In the genomic region with DNA sequence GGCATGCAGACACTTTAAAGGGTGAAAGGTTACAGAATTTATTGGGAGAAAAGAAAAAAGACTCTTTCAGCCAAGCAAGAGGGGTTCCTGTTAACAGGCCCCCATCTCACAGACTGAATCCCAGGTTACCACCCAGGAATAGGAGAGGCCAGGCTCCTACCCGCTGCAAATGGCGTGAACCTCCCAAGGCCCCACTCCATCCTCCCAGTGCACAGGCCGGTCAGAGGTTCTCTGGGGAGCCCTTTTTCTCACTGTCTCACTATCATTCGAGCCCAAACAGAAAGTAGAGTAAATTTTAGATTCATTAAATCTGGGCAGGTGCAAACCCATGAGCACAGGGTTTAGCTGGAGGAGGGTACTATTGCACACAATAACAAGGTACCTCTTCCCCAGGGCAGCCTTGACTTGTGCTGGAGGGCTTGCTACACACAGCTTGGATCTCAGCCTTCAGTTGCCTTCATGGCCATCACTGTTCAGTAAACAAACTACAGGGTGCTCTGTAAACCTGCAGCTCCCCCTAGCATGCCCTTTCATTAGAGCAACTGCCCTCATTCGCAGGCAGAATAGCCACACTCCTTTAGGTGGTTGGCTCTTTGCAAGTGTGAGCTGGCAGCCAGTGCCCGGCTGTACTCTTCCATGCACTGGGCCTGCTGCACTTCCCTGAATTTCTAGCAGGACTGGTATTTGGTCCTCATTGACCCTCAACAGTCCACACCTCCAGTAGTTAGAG, we compare ENCODE assay signal across 8 cellular contexts. TPM values are rescaled to one million over a fixed set of nuclear protein-coding genes. Genes with fewer than 3 reads are reported as not detected.
A peak's percentile ranks its signal among the peaks of the same experiment; 100 is the strongest.
DNase-seq lines count a peak whose midpoint lies in the region; ATAC-seq and TF ChIP-seq lines count a peak whose summit lies in the region.

No MANE protein-coding gene starts in this region.

- TF ChIP-seq POLR2A in lower leg skin (IDR thresholded peaks at IDR 0.05), result no peak

- TF ChIP-seq CTCF in fibroblast of lung (conservative IDR thresholded peaks at IDR 0.05 in 1 of 2, IDR thresholded peaks at IDR 0.05 in 1 of 2; ENCODE audit: low read depth in 1 of 2, low read length in 2 of 2), result peak; percentile 45 to 74
- peak; percentile 72 for TF ChIP-seq CTCF in osteoblast (IDR thresholded peaks at IDR 0.05; ENCODE audit: extremely low read depth, low read depth, low read length)
- TF ChIP-seq CTCF in lower leg skin (IDR thresholded peaks at IDR 0.05), result no peak

- H3K4me3 ChIP-seq in fibroblast of lung (replicated peaks in 1 of 4; ENCODE audit: control extremely low read depth in 1 of 4, insufficient read depth in 1 of 4, low read depth in 3 of 4, low read length in 4 of 4) (no peak overlapping the region), osteoblast (ENCODE audit: insufficient read depth, low read length) (no peak overlapping the region), lower leg skin (ENCODE audit: low read depth, poor library complexity, severe bottlenecking) (no peak overlapping the region)

- H3K9me3 ChIP-seq in fibroblast of lung (ENCODE audit: control insufficient read depth, insufficient read depth, low read depth, low read length) (no peaks in the 10 kb centered on the region), osteoblast (ENCODE audit: low read depth, low read length) (no peaks in the 10 kb centered on the region)

- H3K9ac ChIP-seq in fibroblast of lung (ENCODE audit: insufficient read depth, low read length), result no peak overlapping the region

- H4K20me1 ChIP-seq in fibroblast of lung (ENCODE audit: control insufficient read depth, extremely low read depth, insufficient read depth, low read length), result no peaks in the 10 kb centered on the region
- no peaks in the 10 kb centered on the region for H4K20me1 ChIP-seq in osteoblast (ENCODE audit: insufficient read depth, low read length)

- 72 to 82% methylated on average over 6 of the region's 6 CpGs for WGBS in lower leg skin, 2 donors

- no peak overlapping the region for H3K27ac ChIP-seq in fibroblast of lung (ENCODE audit: insufficient read depth, low read length)
- no peak overlapping the region for H3K27ac ChIP-seq in osteoblast (ENCODE audit: low read depth, low read length)

- intact Hi-C loops in lower leg skin (cut with DNase I; ENCODE audit: low total_unique reads), result no loop called here

- H3K36me3 ChIP-seq in fibroblast of lung (ENCODE audit: control insufficient read depth, insufficient read depth, low read length), result no peaks in the 10 kb centered on the region
- H3K36me3 ChIP-seq in osteoblast (ENCODE audit: insufficient read depth, low read length), result no peaks in the 10 kb centered on the region

- H3K79me2 ChIP-seq in fibroblast of lung (ENCODE audit: control insufficient read depth, insufficient read depth, low read length) (no peaks in the 10 kb centered on the region), osteoblast (ENCODE audit: insufficient read depth, low read length) (no peaks in the 10 kb centered on the region)

- ATAC-seq in GM21381 (IDR thresholded peaks at IDR 0.05; ENCODE audit: unreplicated experiment), result peak; percentile 53

- DNase-seq in ELF-1 (ENCODE audit: low read depth, low spot score), result peak; percentile 60
- DNase-seq in HPDE6-E6E7 (ENCODE audit: extremely low spot score), result peak; percentile 53
- peak; percentile 21 to 66 for DNase-seq in fibroblast of lung (ENCODE audit: low read depth in 2 of 2)
- DNase-seq in osteoblast (ENCODE audit: insufficient read length, low spot score, missing footprints), result peak; percentile 86
- no peak for DNase-seq in lower leg skin (ENCODE audit: low spot score in 2 of 2)
- no peak for DNase-seq in activated naive CD4-positive, alpha-beta T cell treated with Interleukin-2 at 50 U/mL for 16 hours

- H3K4me1 ChIP-seq in fibroblast of lung (ENCODE audit: control insufficient read depth, extremely low read depth, insufficient read depth, low read length) (no peaks in the 10 kb centered on the region), osteoblast (ENCODE audit: insufficient read depth, low read length) (peaks cover 2% of the 10 kb centered on the region)

- H3K27me3 ChIP-seq in fibroblast of lung (ENCODE audit: control insufficient read depth, insufficient read depth, low read length), result no peaks in the 10 kb centered on the region
- H3K27me3 ChIP-seq in osteoblast (ENCODE audit: insufficient read depth, low read length), result no peaks in the 10 kb centered on the region

- H3K4me2 ChIP-seq in fibroblast of lung (ENCODE audit: extremely low read depth, insufficient read depth, low read length) (no peak overlapping the region), osteoblast (ENCODE audit: insufficient read depth, low read length) (no peak overlapping the region)

- H2AFZ ChIP-seq in fibroblast of lung (ENCODE audit: low read length), result no peak overlapping the region
- H2AFZ ChIP-seq in osteoblast (ENCODE audit: low read length), result peak overlapping the region; percentile 8

TF ChIP-seq in PFSK-1, 5 proteins besides CTCF, POLR2A, EP300 and RAD21:
- TF ChIP-seq SIN3A (IDR thresholded peaks at IDR 0.05; ENCODE audit: borderline replicate concordance, insufficient read depth, low read length), result no peak
- TF ChIP-seq POLR2AphosphoS5 (IDR thresholded peaks at IDR 0.05; ENCODE audit: low read depth, low read length), result no peak
- TF ChIP-seq FOXP2 (optimal IDR thresholded peaks at IDR 0.05; ENCODE audit: borderline replicate concordance, extremely low read depth, extremely low read length, insufficient read depth), result peak; percentile 37

RNA-seq across cellular contexts. Expression of a gene that starts 7.3 kb away (rescaled TPM):
- not detected for polyA plus RNA-seq in PFSK-1 (2012; ENCODE audit: insufficient read length, low read depth)
- total RNA-seq in fibroblast of lung (not detected in 2 replicates), osteoblast (0.36 TPM in 1 of 2 replicates, not detected in the other), lower leg skin (1 to 10 TPM; 1.3 to 3.0 (median 2.2) TPM)
- polyA plus RNA-seq in fibroblast of lung, result 0.02 TPM in 1 of 2 replicates, not detected in the other
- not detected in 2 replicates for polyA plus RNA-seq in fibroblast of lung (2012)
- polyA minus RNA-seq in fibroblast of lung (ENCODE audit: low replicate concordance), result 0.43 TPM in 1 of 2 replicates, not detected in the other

RNA-seq across cellular contexts. Expression of a gene that starts 38.0 kb away (rescaled TPM):
- polyA plus RNA-seq in PFSK-1 (2012; ENCODE audit: insufficient read length, low read depth), result 22.5 TPM
- 34.7 and 39.8 TPM in 2 replicates for total RNA-seq in fibroblast of lung
- 47.7 and 58.7 TPM in 2 replicates for polyA plus RNA-seq in fibroblast of lung
- 29.0 and 41.4 TPM in 2 replicates for polyA plus RNA-seq in fibroblast of lung (2012)
- 14.1 and 27.9 TPM in 2 replicates for polyA minus RNA-seq in fibroblast of lung (ENCODE audit: low replicate concordance)
- 43.4 and 46.3 TPM in 2 replicates for total RNA-seq in osteoblast
- total RNA-seq in lower leg skin, result 10 to 100 TPM in 1 of 4 donors, 1 to 10 TPM in 3; 5.7 to 12.8 (median 7.8) TPM

Comparison
In these comparisons a context has a peak if more than half of its experiments do, and no peak if none do; other contexts are left out.
1. DNase-seq: peak in ELF-1 (single experiment), HPDE6-E6E7 (single experiment), fibroblast of lung (2 of 2) and osteoblast (single experiment); none in lower leg skin (0 of 2) and activated naive CD4-positive, alpha-beta T cell treated with Interleukin-2 at 50 U/mL for 16 hours (single experiment).
2. CTCF ChIP-seq: peak in fibroblast of lung (2 of 2) and osteoblast (single experiment); none in lower leg skin (0 of 3).